1 cellular context compared by ENCODE assay signal in the genomic region with DNA sequence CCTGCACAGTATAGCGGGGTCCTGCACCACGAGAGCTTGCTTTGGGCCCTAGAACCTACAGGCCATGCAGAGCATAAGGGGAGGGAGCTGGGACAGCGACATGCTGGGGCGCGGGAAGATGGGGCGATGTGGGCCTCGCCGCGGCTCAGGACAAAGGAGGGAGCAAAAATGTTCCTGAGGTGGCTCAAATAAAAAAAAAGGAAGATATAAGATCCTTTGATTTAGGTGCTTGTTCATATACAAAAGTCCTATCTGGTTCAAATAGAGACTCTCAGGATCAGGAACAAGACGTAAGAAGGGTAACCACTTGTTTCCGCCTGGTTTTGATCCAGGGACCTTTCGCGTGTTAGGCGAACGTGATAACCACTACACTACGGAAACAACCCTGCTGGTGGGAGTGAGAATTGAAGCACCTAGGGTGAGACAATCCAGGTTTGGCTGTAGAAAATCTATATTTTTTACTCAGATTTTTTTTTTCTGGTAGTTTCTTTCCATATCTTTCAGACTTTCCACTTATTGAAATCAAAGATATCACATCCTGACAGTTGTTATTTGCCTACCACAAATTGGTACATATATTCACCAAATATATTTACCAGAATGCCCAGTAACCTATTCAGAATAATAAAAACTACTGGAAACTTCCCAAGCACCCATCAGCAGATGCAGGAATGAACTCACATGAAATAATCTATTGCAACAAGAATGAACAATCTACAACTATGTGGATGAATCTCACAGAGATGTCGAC.
TF ChIP-seq lines count a peak whose summit lies in the region.

No MANE protein-coding gene starts in this region.

TF ChIP-seq in HepG2, 621 proteins besides CTCF, POLR2A, EP300 and RAD21 (continued from another document and continues in another):
- TF ChIP-seq, protein P1, sequence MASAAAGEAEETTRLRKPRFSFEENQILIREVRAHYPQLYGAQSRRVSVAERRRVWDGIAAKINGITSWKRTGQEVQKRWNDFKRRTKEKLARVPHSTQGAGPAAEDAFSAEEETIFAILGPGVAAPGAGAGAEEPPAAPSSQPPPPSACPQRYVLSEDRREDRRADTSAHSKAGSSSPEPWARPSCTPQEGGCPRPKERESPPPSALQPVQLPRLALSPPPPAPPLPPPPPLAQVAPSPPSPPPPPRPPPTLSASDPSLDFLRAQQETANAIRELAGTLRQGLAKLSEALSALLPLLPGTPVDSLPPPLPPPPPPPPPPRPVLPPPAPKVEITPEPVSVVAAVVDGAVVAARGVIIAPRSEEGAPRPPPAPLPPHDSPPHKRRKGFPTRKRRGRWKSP (CRISPR knock-in tag; IDR thresholded peaks at IDR 0.05) = peak; percentile 57; the same call in 1 of the 2 replicates
- TF ChIP-seq JARID2 (CRISPR knock-in tag; IDR thresholded peaks at IDR 0.05; ENCODE audit: insufficient replicate concordance) (no peak), TSC22D2 (CRISPR knock-in tag; IDR thresholded peaks at IDR 0.05; ENCODE audit: borderline replicate concordance) (peak; percentile 89; the same call in 1 of the 2 replicates), ZFP41 (CRISPR knock-in tag; IDR thresholded peaks at IDR 0.05; ENCODE audit: borderline replicate concordance) (no peak), ZFP90 (CRISPR knock-in tag; IDR thresholded peaks at IDR 0.05; ENCODE audit: borderline replicate concordance) (no peak), SRSF9 (IDR thresholded peaks at IDR 0.05; ENCODE audit: borderline replicate concordance, insufficient read depth, low read depth, low read length, poor library complexity, severe bottlenecking) (no peak), PCBP1 (IDR thresholded peaks at IDR 0.05; ENCODE audit: borderline replicate concordance, low read depth, low read length) (no peak), ZNF232 (CRISPR knock-in tag; IDR thresholded peaks at IDR 0.05; ENCODE audit: borderline replicate concordance) (peak; percentile 75; the same call in 1 of the 2 replicates), IKZF1 (IDR thresholded peaks at IDR 0.05) (no peak), SALL1 (CRISPR knock-in tag; IDR thresholded peaks at IDR 0.05) (no peak), ZNF660 (CRISPR knock-in tag; IDR thresholded peaks at IDR 0.05; ENCODE audit: borderline replicate concordance, low read depth) (no peak), ZNF33B (CRISPR knock-in tag; IDR thresholded peaks at IDR 0.05) (no peak; the same call in 1 of the 2 replicates), YEATS2 (CRISPR knock-in tag; IDR thresholded peaks at IDR 0.05; ENCODE audit: borderline replicate concordance) (peak; percentile 64; the same call in 1 of the 2 replicates), NR2F6 (IDR thresholded peaks at IDR 0.05) (no peak), NR2F6 (CRISPR knock-in tag; IDR thresholded peaks at IDR 0.05) (peak; percentile 59; the same call in 1 of the 2 replicates), ZNF788 (CRISPR knock-in tag; IDR thresholded peaks at IDR 0.05; ENCODE audit: borderline replicate concordance) (peak; percentile 32; the same call in 1 of the 2 replicates), ZNF557 (CRISPR knock-in tag; IDR thresholded peaks at IDR 0.05) (peak; percentile 67; the same call in 1 of the 2 replicates), FOXK2 (IDR thresholded peaks at IDR 0.05) (no peak), ATM (IDR thresholded peaks at IDR 0.05; ENCODE audit: borderline replicate concordance) (no peak)
- TF ChIP-seq, protein P2, sequence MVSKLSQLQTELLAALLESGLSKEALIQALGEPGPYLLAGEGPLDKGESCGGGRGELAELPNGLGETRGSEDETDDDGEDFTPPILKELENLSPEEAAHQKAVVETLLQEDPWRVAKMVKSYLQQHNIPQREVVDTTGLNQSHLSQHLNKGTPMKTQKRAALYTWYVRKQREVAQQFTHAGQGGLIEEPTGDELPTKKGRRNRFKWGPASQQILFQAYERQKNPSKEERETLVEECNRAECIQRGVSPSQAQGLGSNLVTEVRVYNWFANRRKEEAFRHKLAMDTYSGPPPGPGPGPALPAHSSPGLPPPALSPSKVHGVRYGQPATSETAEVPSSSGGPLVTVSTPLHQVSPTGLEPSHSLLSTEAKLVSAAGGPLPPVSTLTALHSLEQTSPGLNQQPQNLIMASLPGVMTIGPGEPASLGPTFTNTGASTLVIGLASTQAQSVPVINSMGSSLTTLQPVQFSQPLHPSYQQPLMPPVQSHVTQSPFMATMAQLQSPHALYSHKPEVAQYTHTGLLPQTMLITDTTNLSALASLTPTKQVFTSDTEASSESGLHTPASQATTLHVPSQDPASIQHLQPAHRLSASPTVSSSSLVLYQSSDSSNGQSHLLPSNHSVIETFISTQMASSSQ (IDR thresholded peaks at IDR 0.05; ENCODE audit: low read depth) = peak; percentile 45; the same call in 1 of the 2 replicates
- TF ChIP-seq, protein P2 (CRISPR knock-in tag; IDR thresholded peaks at IDR 0.05; ENCODE audit: borderline replicate concordance) = no peak
- TF ChIP-seq, protein P3, sequence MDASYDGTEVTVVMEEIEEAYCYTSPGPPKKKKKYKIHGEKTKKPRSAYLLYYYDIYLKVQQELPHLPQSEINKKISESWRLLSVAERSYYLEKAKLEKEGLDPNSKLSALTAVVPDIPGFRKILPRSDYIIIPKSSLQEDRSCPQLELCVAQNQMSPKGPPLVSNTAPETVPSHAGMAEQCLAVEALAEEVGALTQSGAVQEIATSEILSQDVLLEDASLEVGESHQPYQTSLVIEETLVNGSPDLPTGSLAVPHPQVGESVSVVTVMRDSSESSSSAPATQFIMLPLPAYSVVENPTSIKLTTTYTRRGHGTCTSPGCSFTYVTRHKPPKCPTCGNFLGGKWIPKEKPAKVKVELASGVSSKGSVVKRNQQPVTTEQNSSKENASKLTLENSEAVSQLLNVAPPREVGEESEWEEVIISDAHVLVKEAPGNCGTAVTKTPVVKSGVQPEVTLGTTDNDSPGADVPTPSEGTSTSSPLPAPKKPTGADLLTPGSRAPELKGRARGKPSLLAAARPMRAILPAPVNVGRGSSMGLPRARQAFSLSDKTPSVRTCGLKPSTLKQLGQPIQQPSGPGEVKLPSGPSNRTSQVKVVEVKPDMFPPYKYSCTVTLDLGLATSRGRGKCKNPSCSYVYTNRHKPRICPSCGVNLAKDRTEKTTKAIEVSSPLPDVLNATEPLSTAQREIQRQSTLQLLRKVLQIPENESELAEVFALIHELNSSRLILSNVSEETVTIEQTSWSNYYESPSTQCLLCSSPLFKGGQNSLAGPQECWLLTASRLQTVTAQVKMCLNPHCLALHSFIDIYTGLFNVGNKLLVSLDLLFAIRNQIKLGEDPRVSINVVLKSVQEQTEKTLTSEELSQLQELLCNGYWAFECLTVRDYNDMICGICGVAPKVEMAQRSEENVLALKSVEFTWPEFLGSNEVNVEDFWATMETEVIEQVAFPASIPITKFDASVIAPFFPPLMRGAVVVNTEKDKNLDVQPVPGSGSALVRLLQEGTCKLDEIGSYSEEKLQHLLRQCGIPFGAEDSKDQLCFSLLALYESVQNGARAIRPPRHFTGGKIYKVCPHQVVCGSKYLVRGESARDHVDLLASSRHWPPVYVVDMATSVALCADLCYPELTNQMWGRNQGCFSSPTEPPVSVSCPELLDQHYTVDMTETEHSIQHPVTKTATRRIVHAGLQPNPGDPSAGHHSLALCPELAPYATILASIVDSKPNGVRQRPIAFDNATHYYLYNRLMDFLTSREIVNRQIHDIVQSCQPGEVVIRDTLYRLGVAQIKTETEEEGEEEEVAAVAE (CRISPR knock-in tag; IDR thresholded peaks at IDR 0.05; ENCODE audit: borderline replicate concordance) = peak; percentile 56; the same call in 1 of the 2 replicates
- TF ChIP-seq, protein P4, sequence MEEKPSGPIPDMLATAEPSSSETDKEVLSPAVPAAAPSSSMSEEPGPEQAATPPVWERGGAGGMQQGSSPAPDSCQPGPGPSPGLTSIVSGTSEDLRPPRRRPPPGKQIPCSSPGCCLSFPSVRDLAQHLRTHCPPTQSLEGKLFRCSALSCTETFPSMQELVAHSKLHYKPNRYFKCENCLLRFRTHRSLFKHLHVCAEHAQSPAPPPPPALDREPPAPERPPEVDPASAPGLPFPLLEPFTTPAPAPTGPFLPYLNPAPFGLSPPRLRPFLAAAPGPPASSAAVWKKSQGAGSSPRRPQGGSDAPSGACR (CRISPR knock-in tag; IDR thresholded peaks at IDR 0.05) = no peak
- TF ChIP-seq, protein P5, sequence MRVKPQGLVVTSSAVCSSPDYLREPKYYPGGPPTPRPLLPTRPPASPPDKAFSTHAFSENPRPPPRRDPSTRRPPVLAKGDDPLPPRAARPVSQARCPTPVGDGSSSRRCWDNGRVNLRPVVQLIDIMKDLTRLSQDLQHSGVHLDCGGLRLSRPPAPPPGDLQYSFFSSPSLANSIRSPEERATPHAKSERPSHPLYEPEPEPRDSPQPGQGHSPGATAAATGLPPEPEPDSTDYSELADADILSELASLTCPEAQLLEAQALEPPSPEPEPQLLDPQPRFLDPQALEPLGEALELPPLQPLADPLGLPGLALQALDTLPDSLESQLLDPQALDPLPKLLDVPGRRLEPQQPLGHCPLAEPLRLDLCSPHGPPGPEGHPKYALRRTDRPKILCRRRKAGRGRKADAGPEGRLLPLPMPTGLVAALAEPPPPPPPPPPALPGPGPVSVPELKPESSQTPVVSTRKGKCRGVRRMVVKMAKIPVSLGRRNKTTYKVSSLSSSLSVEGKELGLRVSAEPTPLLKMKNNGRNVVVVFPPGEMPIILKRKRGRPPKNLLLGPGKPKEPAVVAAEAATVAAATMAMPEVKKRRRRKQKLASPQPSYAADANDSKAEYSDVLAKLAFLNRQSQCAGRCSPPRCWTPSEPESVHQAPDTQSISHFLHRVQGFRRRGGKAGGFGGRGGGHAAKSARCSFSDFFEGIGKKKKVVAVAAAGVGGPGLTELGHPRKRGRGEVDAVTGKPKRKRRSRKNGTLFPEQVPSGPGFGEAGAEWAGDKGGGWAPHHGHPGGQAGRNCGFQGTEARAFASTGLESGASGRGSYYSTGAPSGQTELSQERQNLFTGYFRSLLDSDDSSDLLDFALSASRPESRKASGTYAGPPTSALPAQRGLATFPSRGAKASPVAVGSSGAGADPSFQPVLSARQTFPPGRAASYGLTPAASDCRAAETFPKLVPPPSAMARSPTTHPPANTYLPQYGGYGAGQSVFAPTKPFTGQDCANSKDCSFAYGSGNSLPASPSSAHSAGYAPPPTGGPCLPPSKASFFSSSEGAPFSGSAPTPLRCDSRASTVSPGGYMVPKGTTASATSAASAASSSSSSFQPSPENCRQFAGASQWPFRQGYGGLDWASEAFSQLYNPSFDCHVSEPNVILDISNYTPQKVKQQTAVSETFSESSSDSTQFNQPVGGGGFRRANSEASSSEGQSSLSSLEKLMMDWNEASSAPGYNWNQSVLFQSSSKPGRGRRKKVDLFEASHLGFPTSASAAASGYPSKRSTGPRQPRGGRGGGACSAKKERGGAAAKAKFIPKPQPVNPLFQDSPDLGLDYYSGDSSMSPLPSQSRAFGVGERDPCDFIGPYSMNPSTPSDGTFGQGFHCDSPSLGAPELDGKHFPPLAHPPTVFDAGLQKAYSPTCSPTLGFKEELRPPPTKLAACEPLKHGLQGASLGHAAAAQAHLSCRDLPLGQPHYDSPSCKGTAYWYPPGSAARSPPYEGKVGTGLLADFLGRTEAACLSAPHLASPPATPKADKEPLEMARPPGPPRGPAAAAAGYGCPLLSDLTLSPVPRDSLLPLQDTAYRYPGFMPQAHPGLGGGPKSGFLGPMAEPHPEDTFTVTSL (CRISPR knock-in tag; IDR thresholded peaks at IDR 0.05; ENCODE audit: borderline replicate concordance) = no peak
- TF ChIP-seq, protein P6, sequence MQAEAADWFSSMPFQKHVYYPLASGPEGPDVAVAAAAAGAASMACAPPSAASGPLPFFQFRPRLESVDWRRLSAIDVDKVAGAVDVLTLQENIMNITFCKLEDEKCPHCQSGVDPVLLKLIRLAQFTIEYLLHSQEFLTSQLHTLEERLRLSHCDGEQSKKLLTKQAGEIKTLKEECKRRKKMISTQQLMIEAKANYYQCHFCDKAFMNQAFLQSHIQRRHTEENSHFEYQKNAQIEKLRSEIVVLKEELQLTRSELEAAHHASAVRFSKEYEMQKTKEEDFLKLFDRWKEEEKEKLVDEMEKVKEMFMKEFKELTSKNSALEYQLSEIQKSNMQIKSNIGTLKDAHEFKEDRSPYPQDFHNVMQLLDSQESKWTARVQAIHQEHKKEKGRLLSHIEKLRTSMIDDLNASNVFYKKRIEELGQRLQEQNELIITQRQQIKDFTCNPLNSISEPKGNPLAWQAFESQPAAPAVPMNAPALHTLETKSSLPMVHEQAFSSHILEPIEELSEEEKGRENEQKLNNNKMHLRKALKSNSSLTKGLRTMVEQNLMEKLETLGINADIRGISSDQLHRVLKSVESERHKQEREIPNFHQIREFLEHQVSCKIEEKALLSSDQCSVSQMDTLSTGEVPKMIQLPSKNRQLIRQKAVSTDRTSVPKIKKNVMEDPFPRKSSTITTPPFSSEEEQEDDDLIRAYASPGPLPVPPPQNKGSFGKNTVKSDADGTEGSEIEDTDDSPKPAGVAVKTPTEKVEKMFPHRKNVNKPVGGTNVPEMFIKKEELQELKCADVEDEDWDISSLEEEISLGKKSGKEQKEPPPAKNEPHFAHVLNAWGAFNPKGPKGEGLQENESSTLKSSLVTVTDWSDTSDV (CRISPR knock-in tag; IDR thresholded peaks at IDR 0.05) = no peak
- TF ChIP-seq, protein P7, sequence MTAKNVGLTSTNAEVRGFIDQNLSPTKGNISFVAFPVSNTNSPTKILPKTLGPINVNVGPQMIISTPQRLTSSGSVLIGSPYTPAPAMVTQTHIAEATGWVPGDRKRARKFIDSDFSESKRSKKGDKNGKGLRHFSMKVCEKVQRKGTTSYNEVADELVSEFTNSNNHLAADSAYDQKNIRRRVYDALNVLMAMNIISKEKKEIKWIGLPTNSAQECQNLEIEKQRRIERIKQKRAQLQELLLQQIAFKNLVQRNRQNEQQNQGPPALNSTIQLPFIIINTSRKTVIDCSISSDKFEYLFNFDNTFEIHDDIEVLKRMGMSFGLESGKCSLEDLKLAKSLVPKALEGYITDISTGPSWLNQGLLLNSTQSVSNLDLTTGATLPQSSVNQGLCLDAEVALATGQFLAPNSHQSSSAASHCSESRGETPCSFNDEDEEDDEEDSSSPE (CRISPR knock-in tag; IDR thresholded peaks at IDR 0.05) = peak; percentile 28; the same call in 1 of the 2 replicates
- TF ChIP-seq, protein P8, sequence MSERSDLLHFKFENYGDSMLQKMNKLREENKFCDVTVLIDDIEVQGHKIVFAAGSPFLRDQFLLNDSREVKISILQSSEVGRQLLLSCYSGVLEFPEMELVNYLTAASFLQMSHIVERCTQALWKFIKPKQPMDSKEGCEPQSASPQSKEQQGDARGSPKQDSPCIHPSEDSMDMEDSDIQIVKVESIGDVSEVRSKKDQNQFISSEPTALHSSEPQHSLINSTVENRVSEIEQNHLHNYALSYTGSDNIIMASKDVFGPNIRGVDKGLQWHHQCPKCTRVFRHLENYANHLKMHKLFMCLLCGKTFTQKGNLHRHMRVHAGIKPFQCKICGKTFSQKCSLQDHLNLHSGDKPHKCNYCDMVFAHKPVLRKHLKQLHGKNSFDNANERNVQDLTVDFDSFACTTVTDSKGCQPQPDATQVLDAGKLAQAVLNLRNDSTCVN (CRISPR knock-in tag; IDR thresholded peaks at IDR 0.05; ENCODE audit: borderline replicate concordance) = 0 out of 2 replicates have a peak, but pooled peaks have one; percentile 28
